ENCODE assay signal across 21 cellular contexts in the genomic region with DNA sequence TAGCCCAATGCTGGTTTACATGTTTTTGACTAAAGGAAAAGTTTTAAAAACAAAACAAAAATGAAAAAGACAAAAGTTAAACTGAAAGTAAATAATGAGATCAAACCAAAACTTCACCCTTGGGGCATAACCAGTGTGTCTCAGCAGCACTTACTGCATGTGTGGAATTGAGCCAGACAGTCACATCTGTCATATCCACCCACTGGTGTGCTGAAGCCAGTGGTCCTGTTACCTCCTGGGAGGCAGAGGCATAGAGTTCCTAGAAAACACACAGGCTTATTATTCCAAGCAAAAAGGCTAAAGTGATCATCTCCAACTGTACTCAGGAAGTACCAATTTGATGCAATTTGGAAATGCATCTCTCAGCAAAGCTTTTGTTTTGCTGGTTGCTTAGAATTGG. TPM values are rescaled to one million over a fixed set of nuclear protein-coding genes. Genes with fewer than 3 reads are reported as not detected.
DNase-seq lines count a peak whose midpoint lies in the region; ATAC-seq, FAIRE-seq and TF ChIP-seq lines count a peak whose summit lies in the region.
"Had no signal": no experiment of that assay in that cellular context is flagged by ENCODE, and none has a peak within 500 bp of the region (broad histone marks: within the 10 kb centered on the region; RNA-seq: fewer than 3 reads in every experiment).

No MANE protein-coding gene starts in this region.

- no peaks in the 10 kb centered on the region for H3K9me3 ChIP-seq in GM12878 (replicated peaks; ENCODE audit: control insufficient read depth, insufficient read depth, low read length)
- H3K9me3 ChIP-seq: SJCRH30 had no signal

- H3K4me2 ChIP-seq in GM12878 (ENCODE audit: control insufficient read depth, insufficient read depth): no peak overlapping the region

- in situ Hi-C loops in GM12878 (cut with MboI): no loop called here

- no peak for TF ChIP-seq POLR2A in GM12878 (IDR thresholded peaks at IDR 0.05; ENCODE audit: low read depth, low read length)

- H3K4me3 ChIP-seq in GM12878: no peak overlapping the region
- H3K4me3 ChIP-seq: SJCRH30 had no signal

- no peaks in the 10 kb centered on the region for H3K4me1 ChIP-seq in GM12878 (ENCODE audit: control insufficient read depth, insufficient read depth, low read length)
- H3K4me1 ChIP-seq: SJCRH30 had no signal

- H4K20me1 ChIP-seq in GM12878 (ENCODE audit: control insufficient read depth, insufficient read depth): no peaks in the 10 kb centered on the region

- H3K27me3 ChIP-seq in GM12878 (replicated peaks in 1 of 2; ENCODE audit: control insufficient read depth in 2 of 2, insufficient read depth in 2 of 2, low read length in 1 of 2): no peaks in the 10 kb centered on the region
- H3K27me3 ChIP-seq: SJCRH30 had no signal

- intact Hi-C loops in GM12878 (cut with micrococcal nuclease; ENCODE audit: unreplicated experiment): no loop called here

- H3K27ac ChIP-seq in GM12878 (ENCODE audit: control insufficient read depth, insufficient read depth): no peak overlapping the region
- H3K27ac ChIP-seq: 22Rv1, C4-2B, HL-60, SJCRH30 had no signal

- SMC1A ChIA-PET in GM12878 (lab: Charles Lee; ENCODE audit: uncharacterized antibody, unreplicated experiment): no interaction called here

- CTCF ChIA-PET in GM12878 (lab: Yijun Ruan, JAX): no interaction called here

- FAIRE-seq in GM12878 (lab: Jason Lieb, UNC) (peak; percentile 38), HTR-8/SVneo (lab: Jason Lieb, UNC) (no peak)
- FAIRE-seq: H1 had no signal

- no peak for TF ChIP-seq CTCF in GM12878 (IDR thresholded peaks at IDR 0.05 in 2 of 3, conservative IDR thresholded peaks at IDR 0.05 in 1 of 3; ENCODE audit: control insufficient read depth in 2 of 3, extremely low read depth in 1 of 3, insufficient read depth in 1 of 3, low read depth in 3 of 3, low read length in 3 of 3)

- no peak overlapping the region for H3K9ac ChIP-seq in GM12878 (ENCODE audit: control insufficient read depth, insufficient read depth, low read length)

- POLR2A ChIA-PET in GM12878 (lab: Charles Lee): no interaction called here

- no peak for TF ChIP-seq RAD21 in GM12878 (IDR thresholded peaks at IDR 0.05; ENCODE audit: insufficient read depth, low read depth, low read length)

- ATAC-seq in GM19023 (IDR thresholded peaks at IDR 0.05; ENCODE audit: unreplicated experiment) (peak; percentile 57), HG03060 (IDR thresholded peaks at IDR 0.05; ENCODE audit: low read depth, unreplicated experiment) (peak; percentile 73), GM12878 (peak; percentile 76), HG03039 (IDR thresholded peaks at IDR 0.05; ENCODE audit: unreplicated experiment) (no peak)

- DNase-seq in DMS 273 (lab: John Stamatoyannopoulos, UW; ENCODE audit: unreplicated experiment): peak; percentile 24
- no peak for DNase-seq in DMS 273 treated with DMSO at 0.1 percent for 48 hours (lab: John Stamatoyannopoulos, UW)
- no peak for DNase-seq in GM12878 (ENCODE audit: low read depth, low spot score)
- DNase-seq in GDM1 (lab: John Stamatoyannopoulos, UW): no peak
- no peak for DNase-seq in HTR-8/SVneo (ENCODE audit: insufficient read length, low spot score)
- DNase-seq: DMS53, KBM-7, NCI-H1105 treated with DMSO at 0.1 percent for 48 hours, NCI-H187, NCI-H446 treated with DMSO at 0.1 percent for 48 hours, NCI-H82, RPMI8226, SJCRH30, T-helper 9 cell had no signal

- BruUV-seq in GM12878 (replicated peaks; lab: Mats Ljungman, UMichigan): no TSS peak

- H3K36me3 ChIP-seq in GM12878 (ENCODE audit: control insufficient read depth in 2 of 2, insufficient read depth in 2 of 2, low read length in 1 of 2): no peaks in the 10 kb centered on the region
- H3K36me3 ChIP-seq: SJCRH30 had no signal

- no peaks in the 10 kb centered on the region for H3K79me2 ChIP-seq in GM12878 (ENCODE audit: control insufficient read depth, insufficient read depth, low read length)

- TF ChIP-seq EP300 in GM12878 (IDR thresholded peaks at IDR 0.05; ENCODE audit: borderline replicate concordance in 1 of 2, control insufficient read depth in 1 of 2, low read depth in 2 of 2, low read length in 2 of 2): no peak

- no peak overlapping the region for H2AFZ ChIP-seq in GM12878 (ENCODE audit: control insufficient read depth, low read depth, low read length)

- RAD21 ChIA-PET in GM12878 (lab: Charles Lee; ENCODE audit: unreplicated experiment): no interaction called here

TF ChIP-seq in GM12878, 131 proteins besides CTCF, POLR2A, EP300 and RAD21 (continues in another document):
- TF ChIP-seq, protein P1, sequence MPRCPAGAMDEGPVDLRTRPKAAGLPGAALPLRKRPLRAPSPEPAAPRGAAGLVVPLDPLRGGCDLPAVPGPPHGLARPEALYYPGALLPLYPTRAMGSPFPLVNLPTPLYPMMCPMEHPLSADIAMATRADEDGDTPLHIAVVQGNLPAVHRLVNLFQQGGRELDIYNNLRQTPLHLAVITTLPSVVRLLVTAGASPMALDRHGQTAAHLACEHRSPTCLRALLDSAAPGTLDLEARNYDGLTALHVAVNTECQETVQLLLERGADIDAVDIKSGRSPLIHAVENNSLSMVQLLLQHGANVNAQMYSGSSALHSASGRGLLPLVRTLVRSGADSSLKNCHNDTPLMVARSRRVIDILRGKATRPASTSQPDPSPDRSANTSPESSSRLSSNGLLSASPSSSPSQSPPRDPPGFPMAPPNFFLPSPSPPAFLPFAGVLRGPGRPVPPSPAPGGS (IDR thresholded peaks at IDR 0.05; ENCODE audit: borderline replicate concordance, insufficient read depth, low read depth, low read length, poor library complexity, severe bottlenecking): no peak
- no peak for TF ChIP-seq BHLHE40 (IDR thresholded peaks at IDR 0.05; ENCODE audit: borderline replicate concordance in 1 of 2, low read depth in 2 of 2, low read length in 1 of 2)
- no peak for TF ChIP-seq FOXK2 (IDR thresholded peaks at IDR 0.05)
- TF ChIP-seq RCOR1 (conservative IDR thresholded peaks at IDR 0.05; ENCODE audit: low read depth, low read length): no peak
- no peak for TF ChIP-seq STAT3 (IDR thresholded peaks at IDR 0.05; ENCODE audit: low read depth, low read length)
- TF ChIP-seq RBBP5 (conservative IDR thresholded peaks at IDR 0.05): no peak
- TF ChIP-seq ATF7 (IDR thresholded peaks at IDR 0.05; ENCODE audit: low read depth): no peak
- TF ChIP-seq, protein P2, sequence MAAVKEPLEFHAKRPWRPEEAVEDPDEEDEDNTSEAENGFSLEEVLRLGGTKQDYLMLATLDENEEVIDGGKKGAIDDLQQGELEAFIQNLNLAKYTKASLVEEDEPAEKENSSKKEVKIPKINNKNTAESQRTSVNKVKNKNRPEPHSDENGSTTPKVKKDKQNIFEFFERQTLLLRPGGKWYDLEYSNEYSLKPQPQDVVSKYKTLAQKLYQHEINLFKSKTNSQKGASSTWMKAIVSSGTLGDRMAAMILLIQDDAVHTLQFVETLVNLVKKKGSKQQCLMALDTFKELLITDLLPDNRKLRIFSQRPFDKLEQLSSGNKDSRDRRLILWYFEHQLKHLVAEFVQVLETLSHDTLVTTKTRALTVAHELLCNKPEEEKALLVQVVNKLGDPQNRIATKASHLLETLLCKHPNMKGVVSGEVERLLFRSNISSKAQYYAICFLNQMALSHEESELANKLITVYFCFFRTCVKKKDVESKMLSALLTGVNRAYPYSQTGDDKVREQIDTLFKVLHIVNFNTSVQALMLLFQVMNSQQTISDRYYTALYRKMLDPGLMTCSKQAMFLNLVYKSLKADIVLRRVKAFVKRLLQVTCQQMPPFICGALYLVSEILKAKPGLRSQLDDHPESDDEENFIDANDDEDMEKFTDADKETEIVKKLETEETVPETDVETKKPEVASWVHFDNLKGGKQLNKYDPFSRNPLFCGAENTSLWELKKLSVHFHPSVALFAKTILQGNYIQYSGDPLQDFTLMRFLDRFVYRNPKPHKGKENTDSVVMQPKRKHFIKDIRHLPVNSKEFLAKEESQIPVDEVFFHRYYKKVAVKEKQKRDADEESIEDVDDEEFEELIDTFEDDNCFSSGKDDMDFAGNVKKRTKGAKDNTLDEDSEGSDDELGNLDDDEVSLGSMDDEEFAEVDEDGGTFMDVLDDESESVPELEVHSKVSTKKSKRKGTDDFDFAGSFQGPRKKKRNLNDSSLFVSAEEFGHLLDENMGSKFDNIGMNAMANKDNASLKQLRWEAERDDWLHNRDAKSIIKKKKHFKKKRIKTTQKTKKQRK (IDR thresholded peaks at IDR 0.05; ENCODE audit: low read depth, low read length): no peak
- TF ChIP-seq SP1 (IDR thresholded peaks at IDR 0.05; ENCODE audit: low read depth, low read length): no peak
- TF ChIP-seq IKZF2 (IDR thresholded peaks at IDR 0.05): no peak
- TF ChIP-seq SMC3 (IDR thresholded peaks at IDR 0.05; ENCODE audit: borderline replicate concordance, low read length): no peak
- no peak for TF ChIP-seq FOXM1 (IDR thresholded peaks at IDR 0.05; ENCODE audit: low read depth, low read length)
- no peak for TF ChIP-seq EZH2 (IDR thresholded peaks at IDR 0.05; ENCODE audit: borderline replicate concordance, control insufficient read depth, low read depth, low read length)
- TF ChIP-seq SPI1 (IDR thresholded peaks at IDR 0.05; ENCODE audit: borderline replicate concordance, insufficient read depth, low read depth, low read length): no peak
- TF ChIP-seq MEF2B (IDR thresholded peaks at IDR 0.05; ENCODE audit: partially characterized antibody, poor library complexity, severe bottlenecking): no peak
- TF ChIP-seq, protein P3, sequence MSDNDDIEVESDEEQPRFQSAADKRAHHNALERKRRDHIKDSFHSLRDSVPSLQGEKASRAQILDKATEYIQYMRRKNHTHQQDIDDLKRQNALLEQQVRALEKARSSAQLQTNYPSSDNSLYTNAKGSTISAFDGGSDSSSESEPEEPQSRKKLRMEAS (IDR thresholded peaks at IDR 0.05; ENCODE audit: low read depth, low read length): no peak

RNA-seq across cellular contexts. Expression of a gene that starts 40.4 kb away (rescaled TPM):
- 0.76 and 0.84 TPM in 2 replicates for total RNA-seq in GM12878 (2013; cell fraction: nucleolus; rRNA removed)
- total RNA-seq in GM12878 (2014; rRNA removed): 0.23 and 0.98 TPM in 2 replicates
- total RNA-seq in GM12878 (2014; rRNA removed; fragmentation: Illumina TruSeq; extraction: Trizol): 0.37 and 0.45 TPM in 2 replicates
- total RNA-seq in GM12878 (2021): 1.4 TPM in 2 replicates
- polyA plus RNA-seq in GM12878 (2011; ENCODE audit: low read depth): 0.07 TPM
- polyA plus RNA-seq in GM12878 (2011; rRNA removed): 2.1 and 5.4 TPM in 2 replicates
- polyA plus RNA-seq in GM12878 (2011; cell fraction: cytosol; rRNA removed): 0.22 and 0.50 TPM in 2 replicates
- polyA plus RNA-seq in GM12878 (2011; cell fraction: nucleus; rRNA removed): 1.5 and 3.7 TPM in 2 replicates
- polyA plus RNA-seq in GM12878 (2012): 0.53 and 0.87 TPM in 2 replicates
- 0.87 and 2.3 TPM in 2 replicates for polyA plus RNA-seq in GM12878 (2014; fragmentation: Illumina TruSeq; extraction: Trizol)
- under 1 TPM; 0.26 to 0.79 TPM for polyA plus RNA-seq in GM12878 (2014; fragmentation: Nextera tagmentation; extraction: Ambion mirVana)
- polyA plus RNA-seq in GM12878 (2014; rRNA removed): 0.72 and 1.2 TPM in 2 replicates
- polyA plus RNA-seq in GM12878 (2016; fragmentation: Nextera tagmentation; extraction: Ambion mirVana): 1 to 10 TPM in 1 of 2 experiments, under 1 TPM in 1; 0.94 to 1.5 TPM
- polyA minus RNA-seq in GM12878 (2011; rRNA and poly(A)+ RNA removed): 5.6 and 8.1 TPM in 2 replicates
- 2.2 TPM in 1 of 2 replicates, not detected in the other for polyA minus RNA-seq in GM12878 (2011; cell fraction: cytosol; rRNA and poly(A)+ RNA removed)
- polyA minus RNA-seq in GM12878 (2011; cell fraction: nucleus; rRNA and poly(A)+ RNA removed): 0.36 and 0.57 TPM in 2 replicates
